8 cellular contexts compared by ENCODE assay signal in genomic region chr13:49996951-49997895, GRCh38. TPM values are rescaled to one million over a fixed set of nuclear protein-coding genes. Genes with fewer than 3 reads are reported as not detected.
DNase-seq lines count a peak whose midpoint lies in the region; ATAC-seq, FAIRE-seq and TF ChIP-seq lines count a peak whose summit lies in the region.

A gene with protein sequence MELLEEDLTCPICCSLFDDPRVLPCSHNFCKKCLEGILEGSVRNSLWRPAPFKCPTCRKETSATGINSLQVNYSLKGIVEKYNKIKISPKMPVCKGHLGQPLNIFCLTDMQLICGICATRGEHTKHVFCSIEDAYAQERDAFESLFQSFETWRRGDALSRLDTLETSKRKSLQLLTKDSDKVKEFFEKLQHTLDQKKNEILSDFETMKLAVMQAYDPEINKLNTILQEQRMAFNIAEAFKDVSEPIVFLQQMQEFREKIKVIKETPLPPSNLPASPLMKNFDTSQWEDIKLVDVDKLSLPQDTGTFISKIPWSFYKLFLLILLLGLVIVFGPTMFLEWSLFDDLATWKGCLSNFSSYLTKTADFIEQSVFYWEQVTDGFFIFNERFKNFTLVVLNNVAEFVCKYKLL (plus strand): TSS chr13:49997042. CDS start chr13:50011941, 14,899 bp downstream.

- H3K4me3 ChIP-seq in right atrium auricular region (peak within 1 kb of the TSS; percentile 84 to 89), vagina (peak within 1 kb of the TSS; percentile 65 to 88)

- TF ChIP-seq CTCF in right atrium auricular region (IDR thresholded peaks at IDR 0.05), result peak; percentile 59 to 91
- peak in 2 of 3 experiments; percentile 51 to 69 for TF ChIP-seq CTCF in vagina (IDR thresholded peaks at IDR 0.05)

- ATAC-seq in HG02798 (IDR thresholded peaks at IDR 0.05; ENCODE audit: poor library complexity, unreplicated experiment), result peak; percentile 78

- TF ChIP-seq POLR2A in GM12892 (IDR thresholded peaks at IDR 0.05; ENCODE audit: low read depth, low read length) (peak; percentile 80), vagina (IDR thresholded peaks at IDR 0.05) (peak in 1 of 2 donors; percentile 71)

- peaks cover 0 to 45% of the 10 kb centered on the region in 2 donors for H3K4me1 ChIP-seq in right atrium auricular region
- H3K4me1 ChIP-seq in vagina, result peaks cover 47% of the 10 kb centered on the region

- no peaks in the 10 kb centered on the region for H3K27me3 ChIP-seq in right atrium auricular region
- H3K27me3 ChIP-seq in vagina, result no peaks in the 10 kb centered on the region

- intact Hi-C loops in vagina (cut with DNase I), result loop anchor here (2.0 kb wide), 1 partner anchor 128 kb away; no protein-coding TSS in a partner anchor

- peak; percentile 61 for DNase-seq in GM12892 (ENCODE audit: insufficient read length)
- peak; percentile 14 for DNase-seq in NCI-H1417 treated with DMSO at 0.1 percent for 48 hours (lab: John Stamatoyannopoulos, UW)
- DNase-seq in T-helper 2 cell, result peak; percentile 55 to 90 (median 73)
- peak; percentile 66 to 95 (median 89) for DNase-seq in anterior cingulate cortex (lab: John Stamatoyannopoulos, UW)
- DNase-seq in right atrium auricular region (ENCODE audit: low spot score), result peak; percentile 91
- DNase-seq in putamen (ENCODE audit: low spot score), result peak; percentile 93
- DNase-seq in vagina (ENCODE audit: extremely low spot score in 2 of 2), result peak in 1 of 2 donors; percentile 96

- H3K27ac ChIP-seq in right atrium auricular region (peak within 1 kb of the TSS; percentile 98 to 99), vagina (peak within 1 kb of the TSS; percentile 92)

- peak; percentile 58 for FAIRE-seq in GM12892 (lab: Jason Lieb, UNC)

- peaks cover 22% of the 10 kb centered on the region for H3K36me3 ChIP-seq in right atrium auricular region
- peaks cover 0 to 6% of the 10 kb centered on the region in 2 donors for H3K36me3 ChIP-seq in vagina

- H3K9me3 ChIP-seq in right atrium auricular region (no peaks in the 10 kb centered on the region), vagina (no peaks in the 10 kb centered on the region)

RNA-seq across cellular contexts. Expression of the gene that starts here (rescaled TPM):
- polyA plus RNA-seq in GM12892 (2012; ENCODE audit: missing spikeins), result 16.6 TPM
- total RNA-seq in right atrium auricular region, result 10 to 100 TPM; 15.8 to 16.0 TPM
- 12.3 TPM for total RNA-seq in vagina
